ENCODE assay signal across 21 cellular contexts in genomic region chr2:217099561-217099960, GRCh38.
DNase-seq lines count a peak whose midpoint lies in the region; ATAC-seq and TF ChIP-seq lines count a peak whose summit lies in the region.
"Had no signal": no experiment of that assay in that cellular context is flagged by ENCODE, and none has a peak within 500 bp of the region (broad histone marks: within the 10 kb centered on the region; RNA-seq: fewer than 3 reads in every experiment).

No MANE protein-coding gene starts in this region.

- H3K4me1 ChIP-seq in right atrium auricular region: peaks cover 0 to 5% of the 10 kb centered on the region in 2 donors
- peaks cover 0 to 10% (median 0%) of the 10 kb centered on the region in 4 donors for H3K4me1 ChIP-seq in tibial nerve
- H3K4me1 ChIP-seq in uterus: no peaks in the 10 kb centered on the region
- H3K4me1 ChIP-seq: HAP-1, upper lobe of right lung had no signal

- TF ChIP-seq CTCF in coronary artery (IDR thresholded peaks at IDR 0.05) (no peak), right atrium auricular region (IDR thresholded peaks at IDR 0.05) (no peak), tibial nerve (IDR thresholded peaks at IDR 0.05) (no peak), uterus (IDR thresholded peaks at IDR 0.05) (no peak)

- H3K9me3 ChIP-seq in right atrium auricular region (no peaks in the 10 kb centered on the region), tibial nerve (no peaks in the 10 kb centered on the region), uterus (no peaks in the 10 kb centered on the region)
- H3K9me3 ChIP-seq: HAP-1, upper lobe of right lung had no signal

- H3K9me3 Mint-ChIP-seq in activated CD8-positive, alpha-beta memory T cell treated with anti-CD3 and anti-CD28 coated beads, Interleukin-2, amount 10 ng/mL, durations not matched to agents 7 days and 5 days (ENCODE audit: low read depth): no peaks in the 10 kb centered on the region
- H3K9me3 Mint-ChIP-seq: CD4-positive, alpha-beta T cell; naive thymus-derived CD8-positive, alpha-beta T cell; stimulated activated effector memory CD8-positive, alpha-beta T cell treated with anti-CD3 and anti-CD28 coated beads, Interleukin-12 subunit alpha, Interleukin-12 subunit beta, amount 100 ng/mL, for 72 hours; T-cell had no signal

- H3K36me3 Mint-ChIP-seq in activated CD8-positive, alpha-beta memory T cell treated with anti-CD3 and anti-CD28 coated beads, Interleukin-2, amount 10 ng/mL, durations not matched to agents 7 days and 5 days: no peaks in the 10 kb centered on the region
- H3K36me3 Mint-ChIP-seq: naive thymus-derived CD8-positive, alpha-beta T cell; stimulated activated effector memory CD8-positive, alpha-beta T cell treated with anti-CD3 and anti-CD28 coated beads, Interleukin-12 subunit alpha, Interleukin-12 subunit beta, amount 100 ng/mL, for 72 hours; T-cell had no signal

- ATAC-seq in activated CD8-positive, alpha-beta memory T cell treated with anti-CD3 and anti-CD28 coated beads, Interleukin-2, amount 10 ng/mL, durations not matched to agents 7 days and 5 days: no peak
- ATAC-seq: activated CD8-positive, alpha-beta T cell treated with anti-CD3 and anti-CD28 coated beads, Interleukin-2, amount 10 ng/mL, durations not matched to agents 7 days and 5 days; naive thymus-derived CD8-positive, alpha-beta T cell; stimulated activated effector memory CD8-positive, alpha-beta T cell treated with anti-CD3 and anti-CD28 coated beads, Interleukin-12 subunit alpha, Interleukin-12 subunit beta, amount 100 ng/mL, for 72 hours; T-cell; upper lobe of right lung had no signal

- peak in 1 of 2 donors; percentile 77 for TF ChIP-seq EP300 in tibial nerve (IDR thresholded peaks at IDR 0.05)

- peak overlapping the region; percentile 24 for H3K4me3 ChIP-seq in coronary artery
- no peak overlapping the region for H3K4me3 ChIP-seq in right atrium auricular region
- no peak overlapping the region for H3K4me3 ChIP-seq in tibial nerve
- no peak overlapping the region for H3K4me3 ChIP-seq in uterus
- H3K4me3 ChIP-seq: HAP-1, upper lobe of right lung had no signal

- H3K36me3 ChIP-seq in right atrium auricular region (no peaks in the 10 kb centered on the region), tibial nerve (no peaks in the 10 kb centered on the region), uterus (no peaks in the 10 kb centered on the region)
- H3K36me3 ChIP-seq: HAP-1, upper lobe of right lung had no signal

- H3K4me3 Mint-ChIP-seq in activated CD8-positive, alpha-beta memory T cell treated with anti-CD3 and anti-CD28 coated beads, Interleukin-2, amount 10 ng/mL, durations not matched to agents 7 days and 5 days: no peak overlapping the region
- H3K4me3 Mint-ChIP-seq: activated CD8-positive, alpha-beta T cell treated with anti-CD3 and anti-CD28 coated beads, Interleukin-2, amount 10 ng/mL, durations not matched to agents 7 days and 5 days; CD4-positive, alpha-beta T cell; endodermal cell; naive thymus-derived CD8-positive, alpha-beta T cell; stimulated activated effector memory CD8-positive, alpha-beta T cell treated with anti-CD3 and anti-CD28 coated beads, Interleukin-12 subunit alpha, Interleukin-12 subunit beta, amount 100 ng/mL, for 72 hours; T-cell had no signal

- H3K4me1 Mint-ChIP-seq in activated CD8-positive, alpha-beta memory T cell treated with anti-CD3 and anti-CD28 coated beads, Interleukin-2, amount 10 ng/mL, durations not matched to agents 7 days and 5 days: no peaks in the 10 kb centered on the region
- H3K4me1 Mint-ChIP-seq: endodermal cell; naive thymus-derived CD8-positive, alpha-beta T cell; stimulated activated effector memory CD8-positive, alpha-beta T cell treated with anti-CD3 and anti-CD28 coated beads, Interleukin-12 subunit alpha, Interleukin-12 subunit beta, amount 100 ng/mL, for 72 hours; T-cell had no signal

- DNase-seq in NCI-H82 (lab: John Stamatoyannopoulos, UW): peak; percentile 51
- no peak for DNase-seq in NCI-H82 treated with DMSO at 0.1 percent for 48 hours (lab: John Stamatoyannopoulos, UW; ENCODE audit: unreplicated experiment)
- peak; percentile 86 for DNase-seq in coronary artery (ENCODE audit: low spot score)
- DNase-seq in right atrium auricular region (ENCODE audit: low spot score): peak; percentile 75
- peak; percentile 23 to 60 for DNase-seq in tibial nerve (ENCODE audit: low spot score in 2 of 2)
- DNase-seq in activated CD8-positive, alpha-beta memory T cell treated with anti-CD3 and anti-CD28 coated beads, Interleukin-2, amount 10 ng/mL, durations not matched to agents 7 days and 5 days: no peak
- DNase-seq in uterus: no peak
- no peak for DNase-seq in kidney glomerular epithelial cell (lab: John Stamatoyannopoulos, UW)
- DNase-seq: activated CD8-positive, alpha-beta T cell treated with anti-CD3 and anti-CD28 coated beads, Interleukin-2, amount 10 ng/mL, durations not matched to agents 7 days and 5 days; CD4-positive, alpha-beta T cell; central memory CD4-positive, alpha-beta T cell; DMS79; endodermal cell; KG1; naive thymus-derived CD8-positive, alpha-beta T cell; NCI-H446; stimulated activated CD4-positive, alpha-beta T cell treated with anti-CD3 and anti-CD28 coated beads, Interleukin-12 subunit alpha, Interleukin-12 subunit beta, amount 100 ng/mL, for 4 hours; T-cell; upper lobe of right lung had no signal

- intact Hi-C loops in uterus (cut with DNase I; ENCODE audit: low total_unique reads): no loop called here

- no peak overlapping the region for H3K27ac Mint-ChIP-seq in activated CD8-positive, alpha-beta memory T cell treated with anti-CD3 and anti-CD28 coated beads, Interleukin-2, amount 10 ng/mL, durations not matched to agents 7 days and 5 days
- H3K27ac Mint-ChIP-seq: activated CD8-positive, alpha-beta T cell treated with anti-CD3 and anti-CD28 coated beads, Interleukin-2, amount 10 ng/mL, durations not matched to agents 7 days and 5 days; CD4-positive, alpha-beta T cell; endodermal cell; naive thymus-derived CD8-positive, alpha-beta T cell; stimulated activated effector memory CD8-positive, alpha-beta T cell treated with anti-CD3 and anti-CD28 coated beads, Interleukin-12 subunit alpha, Interleukin-12 subunit beta, amount 100 ng/mL, for 72 hours; T-cell had no signal

- TF ChIP-seq POLR2A in tibial nerve (IDR thresholded peaks at IDR 0.05) (no peak), uterus (IDR thresholded peaks at IDR 0.05) (no peak)

- H3K27ac ChIP-seq in coronary artery (peak overlapping the region in 1 of 2 donors; percentile 77), right atrium auricular region (no peak overlapping the region), tibial nerve (peak overlapping the region in 1 of 4 donors; percentile 30), uterus (no peak overlapping the region)
- H3K27ac ChIP-seq: upper lobe of right lung had no signal

- CTCF ChIA-PET in activated CD8-positive, alpha-beta memory T cell treated with anti-CD3 and anti-CD28 coated beads, Interleukin-2, amount 10 ng/mL, durations not matched to agents 7 days and 5 days (lab: Charles Lee): no interaction called here

- H3K27me3 ChIP-seq in right atrium auricular region (no peaks in the 10 kb centered on the region), tibial nerve (no peaks in the 10 kb centered on the region), uterus (no peaks in the 10 kb centered on the region)
- H3K27me3 ChIP-seq: upper lobe of right lung had no signal

- no peaks in the 10 kb centered on the region for H3K27me3 Mint-ChIP-seq in activated CD8-positive, alpha-beta memory T cell treated with anti-CD3 and anti-CD28 coated beads, Interleukin-2, amount 10 ng/mL, durations not matched to agents 7 days and 5 days
- H3K27me3 Mint-ChIP-seq: CD4-positive, alpha-beta T cell had no signal

Comparison
In these comparisons a context has a peak if more than half of its experiments do, and no peak if none do; other contexts are left out.
1. DNase-seq: peak in NCI-H82 (single experiment), coronary artery (single experiment), right atrium auricular region (single experiment) and tibial nerve (2 of 2); none in NCI-H82 treated with DMSO at 0.1 percent for 48 hours (single experiment), activated CD8-positive, alpha-beta memory T cell treated with anti-CD3 and anti-CD28 coated beads, Interleukin-2, amount 10 ng/mL, durations not matched to agents 7 days and 5 days (single experiment), uterus (0 of 2) and kidney glomerular epithelial cell (single experiment).